8 cellular contexts compared by ENCODE assay signal in the genomic region with DNA sequence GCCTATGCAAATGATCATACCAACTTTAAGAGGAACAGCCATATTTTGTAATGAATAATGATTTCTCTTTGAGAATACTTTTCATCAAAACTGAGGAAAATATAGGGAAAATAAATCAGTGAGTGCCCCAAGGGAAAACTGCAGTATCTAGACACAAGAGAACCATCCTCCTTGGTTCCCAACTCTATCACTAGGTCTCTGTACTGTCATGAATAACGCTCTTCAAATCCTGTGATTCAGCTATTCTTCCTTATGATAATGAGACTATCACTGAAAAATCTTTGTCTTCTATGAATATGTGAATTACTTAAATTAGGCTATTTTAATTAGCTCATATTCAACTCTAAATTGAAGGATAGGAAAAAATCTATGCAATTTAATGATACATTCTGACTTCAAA. TPM values are rescaled to one million over a fixed set of nuclear protein-coding genes. Genes with fewer than 3 reads are reported as not detected.
"Had no signal": no experiment of that assay in that cellular context is flagged by ENCODE, and none has a peak within 500 bp of the region (broad histone marks: within the 10 kb centered on the region; RNA-seq: fewer than 3 reads in every experiment).

No MANE protein-coding gene starts in this region.

- H3K4me3 ChIP-seq: GM23248, K562 had no signal

- DNase-seq: GM23248, GOT3, H9, HCEC 1CT, IMR-90 had no signal

- H2AFZ ChIP-seq: GM23248 had no signal

- H3K27ac ChIP-seq: GM23248 had no signal

RNA-seq across cellular contexts. Expression of a gene that starts 2.3 kb away (rescaled TPM):
- total RNA-seq: GM23248, H4, H9, HT-29, IMR-90, K562 had no signal

RNA-seq across cellular contexts. Expression of a gene that starts 14.1 kb away (rescaled TPM):
- total RNA-seq: GM23248, H4, H9, HT-29, IMR-90 had no signal

RNA-seq across cellular contexts. Expression of a gene that starts 30.8 kb away (rescaled TPM):
- total RNA-seq: GM23248, H4, H9, HT-29, IMR-90, K562 had no signal

RNA-seq across cellular contexts. Expression of a gene that starts 50.8 kb away (rescaled TPM):
- total RNA-seq: GM23248, H4, H9, HT-29, IMR-90, K562 had no signal
